Comparison of ENCODE assay signal across 8 cellular contexts in the genomic region with DNA sequence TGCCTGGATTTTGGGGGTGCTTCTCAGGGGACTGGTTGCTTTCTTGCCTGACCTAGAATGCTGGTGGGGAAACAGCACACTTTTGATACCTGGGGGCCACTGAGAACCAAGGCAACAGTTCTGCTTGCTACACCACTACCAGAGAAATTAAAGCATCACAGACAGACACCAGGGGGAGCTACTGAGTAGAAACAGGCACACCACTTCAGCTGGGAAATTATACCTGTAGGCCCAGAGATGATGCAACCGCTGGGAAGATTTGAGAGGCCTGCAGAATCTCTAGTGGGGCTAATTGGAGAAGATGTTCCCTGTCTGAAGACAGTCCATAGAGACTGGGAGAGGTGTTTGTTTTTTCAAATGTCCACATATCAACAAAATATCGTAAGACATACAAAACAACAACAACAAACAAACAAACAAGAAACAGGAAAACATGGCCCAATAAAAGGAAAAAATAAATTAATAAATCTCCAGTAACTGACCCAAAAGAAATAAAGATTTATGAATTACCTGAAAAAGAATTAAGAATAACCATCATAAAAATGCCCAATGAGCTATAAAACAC.
DNase-seq lines count a peak whose midpoint lies in the region; ATAC-seq and TF ChIP-seq lines count a peak whose summit lies in the region.

No MANE protein-coding gene starts in this region.

- intact Hi-C loops in OCI-LY7 (cut with micrococcal nuclease; ENCODE audit: unreplicated experiment), result loop anchor here (1.0 to 5.0 kb wide), 2 partner anchors 34 to 174 kb away; no protein-coding TSS in a partner anchor

- POLR2A ChIA-PET in OCI-LY7 (lab: Charles Lee), result interaction anchor here (0.8 kb wide), 1 partner anchor 959 kb away, joined by 3 read pairs; no protein-coding TSS in a partner anchor

- H3K27ac ChIP-seq in C4-2B (no peak overlapping the region), OCI-LY7 (ENCODE audit: low read depth, low read length, poor library complexity, severe bottlenecking) (no peak overlapping the region), brain microvascular endothelial cell (no peak overlapping the region)

- no peaks in the 10 kb centered on the region for H3K4me1 ChIP-seq in OCI-LY7 (ENCODE audit: insufficient read depth, low read length, poor library complexity, severe bottlenecking)

- no TSS peak for BruUV-seq in OCI-LY7 (replicated peaks; lab: Mats Ljungman, UMichigan)

- H3K79me2 ChIP-seq in OCI-LY7 (ENCODE audit: insufficient read depth, low read depth, low read length), result no peaks in the 10 kb centered on the region

- no peaks in the 10 kb centered on the region for H3K9me3 ChIP-seq in OCI-LY7 (ENCODE audit: low read length)

- H3K4me3 ChIP-seq in OCI-LY7 (ENCODE audit: low read depth, low read length, poor library complexity, severe bottlenecking), result no peak overlapping the region
- H3K4me3 ChIP-seq in brain microvascular endothelial cell (ENCODE audit: low read depth, low read length), result no peak overlapping the region
- H3K4me3 ChIP-seq in kidney epithelial cell (ENCODE audit: low read depth, low read length), result no peak overlapping the region

- H3K27me3 ChIP-seq in brain microvascular endothelial cell (replicated peaks) (no peaks in the 10 kb centered on the region), kidney epithelial cell (ENCODE audit: control insufficient read depth, insufficient read depth, low read length) (no peaks in the 10 kb centered on the region)

- TF ChIP-seq CTCF in C4-2B (conservative IDR thresholded peaks at IDR 0.05) (peak; percentile 85), OCI-LY7 (conservative IDR thresholded peaks at IDR 0.05; ENCODE audit: low read length) (peak; percentile 83), brain microvascular endothelial cell (IDR thresholded peaks at IDR 0.05; ENCODE audit: low read depth, low read length, missing control alignments) (peak; percentile 79), kidney epithelial cell (IDR thresholded peaks at IDR 0.05; ENCODE audit: insufficient read depth, low read length, poor library complexity, severe bottlenecking) (peak; percentile 78)

- H2AFZ ChIP-seq in OCI-LY7 (ENCODE audit: low read length), result no peak overlapping the region; the same call in 1 of the 2 replicates

- peak; percentile 52 for ATAC-seq in GM18511 (IDR thresholded peaks at IDR 0.05; ENCODE audit: unreplicated experiment)
- no peak for ATAC-seq in HG02973 (IDR thresholded peaks at IDR 0.05; ENCODE audit: unreplicated experiment)

- H3K36me3 ChIP-seq in OCI-LY7 (ENCODE audit: insufficient read depth, low read length), result no peaks in the 10 kb centered on the region
- no peaks in the 10 kb centered on the region for H3K36me3 ChIP-seq in brain microvascular endothelial cell (replicated peaks)
- H3K36me3 ChIP-seq in kidney epithelial cell (ENCODE audit: control insufficient read depth, insufficient read depth, low read length), result no peaks in the 10 kb centered on the region

- in situ Hi-C loops in KBM-7 (cut with MboI; ENCODE audit: low pct_unique_long_range_greater_than_20kb, low sequenced_read_pairs), result no loop called here
- in situ Hi-C loops in brain microvascular endothelial cell (cut with HindIII; ENCODE audit: low pct_ligation_motif_present, low sequenced_read_pairs), result no loop called here

- CTCF ChIA-PET in OCI-LY7 (lab: Charles Lee; ENCODE audit: unreplicated experiment), result no interaction called here

- H3K9me2 ChIP-seq in OCI-LY7 (ENCODE audit: insufficient read depth, low read length), result no peaks in the 10 kb centered on the region

- H4K20me1 ChIP-seq in OCI-LY7 (ENCODE audit: insufficient read depth, low read length), result no peaks in the 10 kb centered on the region

- DNase-seq in KBM-7 (peak; percentile 70), OCI-LY7 (ENCODE audit: low spot score) (peak; percentile 65), brain microvascular endothelial cell (peak; percentile 76), kidney epithelial cell (ENCODE audit: low read depth) (peak; percentile 39)
- DNase-seq in stimulated activated CD8-positive, alpha-beta memory T cell treated with anti-CD3 and anti-CD28 coated beads, Interleukin-7, amount 100 ng/mL, for 24 hours (ENCODE audit: low read depth), result peak; percentile 3

- H3K4me2 ChIP-seq in OCI-LY7 (ENCODE audit: low read length), result no peak overlapping the region

Comparison
In these comparisons a context has a peak if more than half of its experiments do, and no peak if none do; other contexts are left out.
1. DNase-seq: peak in every context shown above with its lines; median percentile 76 in brain microvascular endothelial cell; 70 in KBM-7; 65 in OCI-LY7; 39 in kidney epithelial cell; 3 in stimulated activated CD8-positive, alpha-beta memory T cell treated with anti-CD3 and anti-CD28 coated beads, Interleukin-7, amount 100 ng/mL, for 24 hours.